7 cellular contexts compared by ENCODE assay signal in genomic region chr2:87077028-87077446, GRCh38. TPM values are rescaled to one million over a fixed set of nuclear protein-coding genes. Genes with fewer than 3 reads are reported as not detected.
A peak's percentile ranks its signal among the peaks of the same experiment; 100 is the strongest.
DNase-seq lines count a peak whose midpoint lies in the region; ATAC-seq and TF ChIP-seq lines count a peak whose summit lies in the region.
"Not testable (repeated sequence)": the region's sequence is repeated elsewhere in the genome, so short reads cannot be mapped to it uniquely, and the experiment has no call there.

No MANE protein-coding gene starts in this region.

- not testable (repeated sequence) for H3K9me3 ChIP-seq in mesodermal cell (ENCODE audit: control insufficient read depth, low read length)

- DNase-seq in fibroblast of the aortic adventitia (ENCODE audit: low read depth) = not testable (repeated sequence)

- not testable (repeated sequence) for H3K36me3 ChIP-seq in mesodermal cell (ENCODE audit: control insufficient read depth, insufficient read depth, low read length)

- peak; percentile 17 for ATAC-seq in GM19023 (IDR thresholded peaks at IDR 0.05; ENCODE audit: unreplicated experiment)
- peak; percentile 1 for ATAC-seq in HG03442 (IDR thresholded peaks at IDR 0.05; ENCODE audit: unreplicated experiment)

- TF ChIP-seq CTCF in VCaP (conservative IDR thresholded peaks at IDR 0.05); fibroblast of the aortic adventitia (IDR thresholded peaks at IDR 0.05; ENCODE audit: insufficient read depth, low read length): not testable (repeated sequence)

- H3K27ac ChIP-seq in VCaP = peak overlapping the region; percentile 45; the same call in 1 of the 2 replicates
- peak overlapping the region; percentile 95 for H3K27ac ChIP-seq in angular gyrus (ENCODE audit: low read depth, low read length)
- H3K27ac ChIP-seq in mesodermal cell (ENCODE audit: low read depth, low read length, severe bottlenecking) = peak overlapping the region; percentile 66
- H3K27ac ChIP-seq in skin epidermis = peak overlapping the region; percentile 82 to 97 (median 92)

- no CpG with 5 or more reads among the region's 34 CpGs for WGBS in mesodermal cell (ENCODE audit: insufficient coverage in 2 of 2), 2 experiments

- H3K4me3 ChIP-seq in fibroblast of the aortic adventitia (ENCODE audit: low read depth, low read length) (peak overlapping the region; percentile 69), mesodermal cell (ENCODE audit: extremely low read depth, insufficient read depth, low read length, poor library complexity, severe bottlenecking) (peak overlapping the region; percentile 42), skin epidermis (peak overlapping the region; percentile 58 to 77 (median 65))

- H3K4me1 ChIP-seq in mesodermal cell (ENCODE audit: control insufficient read depth, insufficient read depth, low read length, poor library complexity, severe bottlenecking) = not testable (repeated sequence)

RNA-seq across cellular contexts. Expression of gene PLGLB1, which starts 55.4 kb away (rescaled TPM):
- total RNA-seq in fibroblast of the aortic adventitia (ENCODE audit: low replicate concordance) = 1.5 and 4.9 TPM in 2 replicates
- polyA plus RNA-seq in mesodermal cell (2013, experiment 1 of 2) = 0.85 TPM
- not detected for polyA plus RNA-seq in mesodermal cell (2013, experiment 2 of 2)

Comparison
In these comparisons a context has a peak if more than half of its experiments do, and no peak if none do; other contexts are left out.
1. H3K27ac ChIP-seq: peak in every context shown above with its lines; median percentile 95 in angular gyrus; 92 in skin epidermis; 66 in mesodermal cell; 45 in VCaP.